21 cellular contexts compared by ENCODE assay signal in the genomic region with DNA sequence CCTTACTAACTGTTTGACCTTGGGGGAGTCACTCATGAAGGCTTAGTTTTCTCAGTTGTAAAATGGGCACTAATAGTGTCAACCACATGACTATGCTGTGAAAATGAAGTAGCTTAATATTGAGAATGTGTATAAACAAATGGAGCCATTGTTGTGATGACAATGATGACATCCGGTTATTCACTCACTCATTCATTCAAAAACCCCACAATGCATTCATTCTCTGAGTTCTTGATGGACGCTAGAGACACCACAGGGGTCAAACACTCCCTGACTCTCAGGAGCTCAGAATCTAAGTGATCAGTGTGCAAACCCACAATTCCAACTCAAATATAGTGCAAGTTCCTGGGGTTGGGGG.
"Had no signal": no experiment of that assay in that cellular context is flagged by ENCODE, and none has a peak within 500 bp of the region (broad histone marks: within the 10 kb centered on the region; RNA-seq: fewer than 3 reads in every experiment).

No MANE protein-coding gene starts in this region.

- H3K27ac ChIP-seq: SK-N-MC had no signal

- ATAC-seq: activated T-helper 17 cell treated with anti-CD3 and anti-CD28 coated beads, Interleukin-2, amount 50 U/mL, for 72 hours; T-cell had no signal

- H3K27ac Mint-ChIP-seq: activated B cell treated with CpG ODN at 0.5 μM for 24 hours; activated CD4-positive, alpha-beta memory T cell treated with anti-CD3 and anti-CD28 coated beads, Interleukin-2, amount 10 ng/mL, durations not matched to agents 7 days and 5 days; activated CD4-positive, alpha-beta T cell treated with anti-CD3 and anti-CD28 coated beads, Interleukin-2, amount 10 ng/mL, durations not matched to agents 24 days and 14 days; activated naive CD4-positive, alpha-beta T cell treated with anti-CD3 and anti-CD28 coated beads for 36 hours; activated naive CD8-positive, alpha-beta T cell; activated T-helper 17 cell treated with anti-CD3 and anti-CD28 coated beads, Interleukin-2, amount 50 U/mL, for 72 hours; T-cell had no signal

- DNase-seq: activated B cell treated with CpG ODN at 0.5 μM for 24 hours; activated CD4-positive, alpha-beta memory T cell treated with anti-CD3 and anti-CD28 coated beads, Interleukin-2, amount 10 ng/mL, durations not matched to agents 7 days and 5 days; activated CD4-positive, alpha-beta T cell treated with anti-CD3 and anti-CD28 coated beads for 1 hour; activated CD4-positive, alpha-beta T cell treated with anti-CD3 and anti-CD28 coated beads, Interleukin-2, amount 10 ng/mL, durations not matched to agents 24 days and 14 days; activated gamma-delta T cell; activated naive CD4-positive, alpha-beta T cell treated with anti-CD3 and anti-CD28 coated beads for 36 hours; activated T-cell treated with anti-CD3 and anti-CD28 coated beads for 4 hours; activated T-cell treated with anti-CD3 and anti-CD28 coated beads, Interleukin-2, amount 50 U/mL, for 48 hours; MM.1S; NCI-H1105 treated with DMSO at 0.1 percent for 48 hours; NCI-H1436 treated with DMSO at 0.1 percent for 48 hours; NCI-H187; NCI-H2081; NCI-H524; SHP77; T-cell; T-helper 2 cell; T1000 had no signal

- H3K36me3 Mint-ChIP-seq: activated naive CD8-positive, alpha-beta T cell; T-cell had no signal

- H3K4me1 Mint-ChIP-seq: activated B cell treated with CpG ODN at 0.5 μM for 24 hours; activated CD4-positive, alpha-beta memory T cell treated with anti-CD3 and anti-CD28 coated beads, Interleukin-2, amount 10 ng/mL, durations not matched to agents 7 days and 5 days; activated CD4-positive, alpha-beta T cell treated with anti-CD3 and anti-CD28 coated beads, Interleukin-2, amount 10 ng/mL, durations not matched to agents 24 days and 14 days; activated T-helper 17 cell treated with anti-CD3 and anti-CD28 coated beads, Interleukin-2, amount 50 U/mL, for 72 hours; T-cell had no signal

- H3K9me3 Mint-ChIP-seq: activated B cell treated with CpG ODN at 0.5 μM for 24 hours; activated CD4-positive, alpha-beta memory T cell treated with anti-CD3 and anti-CD28 coated beads, Interleukin-2, amount 10 ng/mL, durations not matched to agents 7 days and 5 days; activated CD4-positive, alpha-beta T cell treated with anti-CD3 and anti-CD28 coated beads, Interleukin-2, amount 10 ng/mL, durations not matched to agents 24 days and 14 days; activated naive CD4-positive, alpha-beta T cell treated with anti-CD3 and anti-CD28 coated beads for 36 hours; activated T-helper 17 cell treated with anti-CD3 and anti-CD28 coated beads, Interleukin-2, amount 50 U/mL, for 72 hours; T-cell had no signal

- H3K4me3 ChIP-seq: SK-N-MC had no signal

- H3K4me3 Mint-ChIP-seq: activated B cell treated with CpG ODN at 0.5 μM for 24 hours; activated CD4-positive, alpha-beta memory T cell treated with anti-CD3 and anti-CD28 coated beads, Interleukin-2, amount 10 ng/mL, durations not matched to agents 7 days and 5 days; activated CD4-positive, alpha-beta T cell treated with anti-CD3 and anti-CD28 coated beads, Interleukin-2, amount 10 ng/mL, durations not matched to agents 24 days and 14 days; activated naive CD4-positive, alpha-beta T cell treated with anti-CD3 and anti-CD28 coated beads for 36 hours; activated naive CD8-positive, alpha-beta T cell; activated T-helper 17 cell treated with anti-CD3 and anti-CD28 coated beads, Interleukin-2, amount 50 U/mL, for 72 hours; T-cell had no signal
